ENCODE assay signal across 14 cellular contexts in the genomic region with DNA sequence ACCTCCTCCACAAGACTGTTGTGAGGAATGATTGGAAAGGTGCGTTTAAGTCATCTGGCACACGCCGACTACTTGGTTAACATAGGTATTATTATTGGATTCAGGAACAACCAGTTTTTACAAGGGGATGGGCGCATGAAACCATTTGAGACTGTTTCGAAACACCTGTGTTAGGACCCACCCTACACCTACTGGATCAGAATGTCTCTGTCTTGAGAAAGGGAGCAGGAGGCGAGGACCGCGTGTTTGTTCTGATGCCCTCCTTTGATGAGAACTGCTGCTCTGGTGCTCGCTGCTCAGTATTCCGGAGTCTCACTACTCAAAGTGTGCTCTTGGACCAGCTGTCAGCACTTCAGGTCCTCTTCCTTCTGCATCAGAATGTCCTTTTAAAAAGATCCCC. TPM values are rescaled to one million over a fixed set of nuclear protein-coding genes. Genes with fewer than 3 reads are reported as not detected.
A peak's percentile ranks its signal among the peaks of the same experiment; 100 is the strongest.
DNase-seq lines count a peak whose midpoint lies in the region; ATAC-seq and TF ChIP-seq lines count a peak whose summit lies in the region.
"Had no signal": no experiment of that assay in that cellular context is flagged by ENCODE, and none has a peak within 500 bp of the region (broad histone marks: within the 10 kb centered on the region; RNA-seq: fewer than 3 reads in every experiment).

No MANE protein-coding gene starts in this region.

- no peak overlapping the region for H2AK5ac ChIP-seq in mesendoderm (ENCODE audit: low read length)

- peaks cover 5% of the 10 kb centered on the region for H3K36me3 Mint-ChIP-seq in endothelial cell (ENCODE audit: low read depth, unreplicated experiment)
- H3K36me3 Mint-ChIP-seq in CD4-positive, alpha-beta T cell (ENCODE audit: low read depth) = peaks cover 4% of the 10 kb centered on the region
- H3K36me3 Mint-ChIP-seq: activated naive CD4-positive, alpha-beta T cell treated with anti-CD3 and anti-CD28 coated beads, Interleukin-2, amount 50 U/mL, for 24 hours had no signal

- H3K27ac ChIP-seq in DND-41 (ENCODE audit: low read length) (peak overlapping the region; percentile 98), mesendoderm (ENCODE audit: low read depth, low read length) (no peak overlapping the region), stomach (peak overlapping the region; percentile 80 to 98 (median 96))
- no peak overlapping the region for H3K27ac ChIP-seq in CD4-positive, alpha-beta T cell (ENCODE audit: low read depth, low read length)

- no peaks in the 10 kb centered on the region for H3K79me1 ChIP-seq in mesendoderm (ENCODE audit: low read length)

- no peak for TF ChIP-seq POLR2A in stomach (IDR thresholded peaks at IDR 0.05)

- peak overlapping the region; percentile 3 for H3K23ac ChIP-seq in mesendoderm (ENCODE audit: low read length)

- TF ChIP-seq EP300 in stomach (IDR thresholded peaks at IDR 0.05) = no peak

- H2BK120ac ChIP-seq in mesendoderm (ENCODE audit: low read depth, low read length) = no peak overlapping the region

- H3K4me3 ChIP-seq in DND-41 (ENCODE audit: low read depth in 1 of 2, low read length in 2 of 2) = no peak overlapping the region
- H3K4me3 ChIP-seq in mesendoderm (ENCODE audit: low read length) = no peak overlapping the region
- no peak overlapping the region for H3K4me3 ChIP-seq in stomach

- peak overlapping the region; percentile 24; the same call in 1 of the 2 replicates for H3K4me2 ChIP-seq in DND-41 (ENCODE audit: insufficient read depth, low read length)
- no peak overlapping the region for H3K4me2 ChIP-seq in mesendoderm (ENCODE audit: low read length)

- no peaks in the 10 kb centered on the region for H3K9me3 Mint-ChIP-seq in endothelial cell (ENCODE audit: unreplicated experiment)
- H3K9me3 Mint-ChIP-seq in CD4-positive, alpha-beta T cell = no peaks in the 10 kb centered on the region
- H3K9me3 Mint-ChIP-seq: activated naive CD4-positive, alpha-beta T cell treated with anti-CD3 and anti-CD28 coated beads, Interleukin-2, amount 50 U/mL, for 24 hours; stimulated activated effector memory CD8-positive, alpha-beta T cell treated with anti-CD3 and anti-CD28 coated beads, Interleukin-12 subunit alpha, Interleukin-12 subunit beta, amount 100 ng/mL, for 72 hours had no signal

- H3K9ac ChIP-seq in DND-41 (ENCODE audit: low read depth, low read length) = peak overlapping the region; percentile 27
- no peak overlapping the region for H3K9ac ChIP-seq in mesendoderm (ENCODE audit: low read length)

- no peaks in the 10 kb centered on the region for H4K20me1 ChIP-seq in DND-41 (ENCODE audit: insufficient read depth, low read length)

- no peak overlapping the region for H3K27ac Mint-ChIP-seq in endothelial cell (ENCODE audit: unreplicated experiment)
- no peak overlapping the region for H3K27ac Mint-ChIP-seq in CD4-positive, alpha-beta T cell
- H3K27ac Mint-ChIP-seq: activated naive CD4-positive, alpha-beta T cell treated with anti-CD3 and anti-CD28 coated beads, Interleukin-2, amount 50 U/mL, for 24 hours; stimulated activated effector memory CD8-positive, alpha-beta T cell treated with anti-CD3 and anti-CD28 coated beads, Interleukin-12 subunit alpha, Interleukin-12 subunit beta, amount 100 ng/mL, for 72 hours had no signal

- H3K27me3 ChIP-seq in DND-41 (ENCODE audit: insufficient read depth, low read length, poor library complexity) (no peaks in the 10 kb centered on the region), mesendoderm (ENCODE audit: insufficient read depth, low read length, poor library complexity) (no peaks in the 10 kb centered on the region), stomach (no peaks in the 10 kb centered on the region)
- H3K27me3 ChIP-seq in CD4-positive, alpha-beta T cell (ENCODE audit: control insufficient read depth, insufficient read depth, low read length) = no peaks in the 10 kb centered on the region

- no peak overlapping the region for H2BK5ac ChIP-seq in mesendoderm (ENCODE audit: low read length)

- no peak overlapping the region for H3K4ac ChIP-seq in mesendoderm (ENCODE audit: low read depth, low read length)

- H3K18ac ChIP-seq in mesendoderm (ENCODE audit: low read length) = no peak overlapping the region

- peaks cover 19% of the 10 kb centered on the region for H3K4me1 Mint-ChIP-seq in endothelial cell (ENCODE audit: unreplicated experiment)
- H3K4me1 Mint-ChIP-seq in CD4-positive, alpha-beta T cell (ENCODE audit: low read depth) = peaks cover 53% of the 10 kb centered on the region

- H3K79me2 ChIP-seq in DND-41 (ENCODE audit: insufficient read depth, low read length) (peaks cover 86% of the 10 kb centered on the region), mesendoderm (ENCODE audit: control insufficient read depth, insufficient read depth, low read length) (no peaks in the 10 kb centered on the region)

- peaks cover 7% of the 10 kb centered on the region for H3K27me3 Mint-ChIP-seq in endothelial cell (ENCODE audit: unreplicated experiment)
- H3K27me3 Mint-ChIP-seq in CD4-positive, alpha-beta T cell = no peaks in the 10 kb centered on the region
- H3K27me3 Mint-ChIP-seq: activated naive CD4-positive, alpha-beta T cell treated with anti-CD3 and anti-CD28 coated beads, Interleukin-2, amount 50 U/mL, for 24 hours had no signal

- no peak for ATAC-seq in DND-41 (ENCODE audit: insufficient read depth, low read depth)
- ATAC-seq in CD4-positive, alpha-beta T cell (ENCODE audit: poor library complexity) = no peak
- ATAC-seq: HCT116; PC-3; stimulated activated effector memory CD8-positive, alpha-beta T cell treated with anti-CD3 and anti-CD28 coated beads, Interleukin-12 subunit alpha, Interleukin-12 subunit beta, amount 100 ng/mL, for 72 hours had no signal

- H3K36me3 ChIP-seq in DND-41 (ENCODE audit: insufficient read depth, low read length) (peaks cover 61% of the 10 kb centered on the region), mesendoderm (ENCODE audit: control insufficient read depth, insufficient read depth, low read length) (no peaks in the 10 kb centered on the region), stomach (peaks cover 0 to 24% (median 20%) of the 10 kb centered on the region in 4 donors)

- H4K8ac ChIP-seq in mesendoderm (ENCODE audit: low read depth, low read length) = no peak overlapping the region

- no peak overlapping the region for H3K56ac ChIP-seq in mesendoderm (ENCODE audit: low read length)

- peak overlapping the region; percentile 21 for H3K4me3 Mint-ChIP-seq in endothelial cell (ENCODE audit: unreplicated experiment)
- H3K4me3 Mint-ChIP-seq in CD4-positive, alpha-beta T cell = no peak overlapping the region
- H3K4me3 Mint-ChIP-seq: activated naive CD4-positive, alpha-beta T cell treated with anti-CD3 and anti-CD28 coated beads, Interleukin-2, amount 50 U/mL, for 24 hours; stimulated activated effector memory CD8-positive, alpha-beta T cell treated with anti-CD3 and anti-CD28 coated beads, Interleukin-12 subunit alpha, Interleukin-12 subunit beta, amount 100 ng/mL, for 72 hours had no signal

- no CpG with 5 or more reads among the region's 10 CpGs for WGBS in mesendoderm (ENCODE audit: extremely low coverage, insufficient coverage, low lambda C conversion rate)
- WGBS in stomach, 5 donors = 52 to 74% (median 54%) methylated on average over 10 of the region's 10 CpGs

- CTCF ChIA-PET in CD4-positive, alpha-beta T cell (lab: Charles Lee) = no interaction called here

- DNase-seq in DND-41 = no peak
- DNase-seq in endothelial cell (ENCODE audit: low spot score) = no peak
- DNase-seq in mesendoderm = no peak
- DNase-seq in stomach = peak; percentile 38
- DNase-seq in effector CD8-positive, alpha-beta T cell (lab: John Stamatoyannopoulos, UW) = no peak
- no peak for DNase-seq in midbrain (lab: John Stamatoyannopoulos, UW)
- DNase-seq in DMS153 treated with DMSO at 0.1 percent for 48 hours (lab: John Stamatoyannopoulos, UW; ENCODE audit: unreplicated experiment) = no peak
- DNase-seq in CD4-positive, alpha-beta T cell = no peak
- DNase-seq: NCI-H187; PC-3; stimulated activated CD4-positive, alpha-beta T cell treated with anti-CD3 and anti-CD28 coated beads, Interleukin-4, amount 100 ng/mL, for 4 hours had no signal

- H2AFZ ChIP-seq in DND-41 (ENCODE audit: low read depth, low read length) = no peak overlapping the region

- no peak overlapping the region for H4K5ac ChIP-seq in mesendoderm (ENCODE audit: low read length)

- intact Hi-C loops in stomach (cut with DNase I; ENCODE audit: low total_unique reads) = no loop called here
- intact Hi-C loops in CD4-positive, alpha-beta T cell (cut with DNase I, micrococcal nuclease) = no loop called here

- POLR2A ChIA-PET in CD4-positive, alpha-beta T cell (lab: Charles Lee) = no interaction called here

- TF ChIP-seq CTCF in DND-41 (IDR thresholded peaks at IDR 0.05; ENCODE audit: borderline replicate concordance, extremely low read depth, low read length, poor library complexity, severe bottlenecking) = no peak
- TF ChIP-seq CTCF in endothelial cell (IDR thresholded peaks at IDR 0.05; ENCODE audit: unreplicated experiment) = no peak
- no peak for TF ChIP-seq CTCF in stomach (IDR thresholded peaks at IDR 0.05)
- TF ChIP-seq CTCF in CD4-positive, alpha-beta T cell (IDR thresholded peaks at IDR 0.05) = no peak

- peaks cover 100% of the 10 kb centered on the region for H3K4me1 ChIP-seq in DND-41 (ENCODE audit: insufficient read depth, low read length)
- no peaks in the 10 kb centered on the region for H3K4me1 ChIP-seq in mesendoderm (ENCODE audit: control insufficient read depth, low read depth, low read length)
- peaks cover 80 to 100% (median 95%) of the 10 kb centered on the region in 4 donors for H3K4me1 ChIP-seq in stomach

- H3K9me3 ChIP-seq in DND-41 (ENCODE audit: insufficient read depth, low read length, severe bottlenecking) (no peaks in the 10 kb centered on the region), stomach (no peaks in the 10 kb centered on the region)
- no peaks in the 10 kb centered on the region for H3K9me3 ChIP-seq in CD4-positive, alpha-beta T cell (ENCODE audit: control insufficient read depth, low read length)

- no peak overlapping the region for H2BK15ac ChIP-seq in mesendoderm (replicated peaks; ENCODE audit: low read depth)

RNA-seq across cellular contexts. Expression of a gene that starts 7.3 kb away (rescaled TPM):
- total RNA-seq in endothelial cell (ENCODE audit: unreplicated experiment) (18.6 TPM), stomach (10 to 100 TPM; 17.9 to 54.3 (median 34.9) TPM)
- 1.6 TPM for polyA plus RNA-seq in mesendoderm (2013, experiment 1 of 2)
- polyA plus RNA-seq in mesendoderm (2013, experiment 2 of 2) = 1.5 TPM
- 1 to 10 TPM; 3.2 to 9.2 (median 7.5) TPM for polyA plus RNA-seq in stomach
- total RNA-seq in CD4-positive, alpha-beta T cell = 10 to 100 TPM; 13.6 to 13.9 TPM

RNA-seq across cellular contexts. Expression of a gene that starts 50.8 kb away (rescaled TPM):
- total RNA-seq in endothelial cell (ENCODE audit: unreplicated experiment) = 8.1 TPM
- 2.3 TPM for polyA plus RNA-seq in mesendoderm (2013, experiment 1 of 2)
- 2.2 TPM for polyA plus RNA-seq in mesendoderm (2013, experiment 2 of 2)
- total RNA-seq in stomach = 10 to 100 TPM in 4 of 5 donors, 1 to 10 TPM in 1; 2.3 to 28.7 (median 15.1) TPM
- polyA plus RNA-seq in stomach = 10 to 100 TPM in 2 of 3 donors, 1 to 10 TPM in 1; 9.4 to 26.3 (median 14.7) TPM
- total RNA-seq in CD4-positive, alpha-beta T cell = 1 to 10 TPM; 1.9 to 2.3 TPM

Comparison
In these comparisons a context has a peak if more than half of its experiments do, and no peak if none do; other contexts are left out.
1. H3K27ac ChIP-seq: peak in DND-41 (single experiment) and stomach (5 of 5); none in mesendoderm (single experiment) and CD4-positive, alpha-beta T cell (single experiment).